In genomic region chr1:224356685-224357625, GRCh38 we compare ENCODE assay signal across 8 cellular contexts. TPM values are rescaled to one million over a fixed set of nuclear protein-coding genes. Genes with fewer than 3 reads are reported as not detected.
DNase-seq lines count a peak whose midpoint lies in the region; FAIRE-seq and TF ChIP-seq lines count a peak whose summit lies in the region.

Gene CNIH4, plus strand, starts transcription at chr1:224356879. Its CDS starts 46 bp downstream, at chr1:224356925.

- no peak for TF ChIP-seq CTCF in Loucy (conservative IDR thresholded peaks at IDR 0.05; ENCODE audit: low read length)
- no peak for TF ChIP-seq CTCF in fibroblast of the aortic adventitia (IDR thresholded peaks at IDR 0.05; ENCODE audit: insufficient read depth, low read length)
- no peak for TF ChIP-seq CTCF in nephron (IDR thresholded peaks at IDR 0.05; ENCODE audit: unreplicated experiment in 3 of 3)

- H3K9ac ChIP-seq in Loucy (ENCODE audit: low read depth, low read length, poor library complexity, severe bottlenecking), result peak within 1 kb of the TSS; percentile 72

- peak; percentile 57 for FAIRE-seq in H54 (lab: Jason Lieb, UNC)

- no peaks in the 10 kb centered on the region for H3K9me3 ChIP-seq in Loucy (ENCODE audit: insufficient read depth, low read depth, low read length)

- H3K79me2 ChIP-seq in Loucy (ENCODE audit: insufficient read depth, low read length), result peaks cover 48% of the 10 kb centered on the region

- H3K36me3 ChIP-seq in Loucy (ENCODE audit: insufficient read depth, low read length), result no peaks in the 10 kb centered on the region

- H3K4me3 ChIP-seq in Loucy (ENCODE audit: low read length, poor library complexity, severe bottlenecking) (peak within 1 kb of the TSS; percentile 85), fibroblast of the aortic adventitia (ENCODE audit: low read depth, low read length) (peak within 1 kb of the TSS; percentile 87)

- H3K4me2 ChIP-seq in Loucy (ENCODE audit: low read depth, low read length, poor library complexity, severe bottlenecking), result peak within 1 kb of the TSS; percentile 94

- no peaks in the 10 kb centered on the region for H3K27me3 ChIP-seq in Loucy (ENCODE audit: insufficient read depth, low read length, poor library complexity, severe bottlenecking)

- H3K4me1 ChIP-seq in Loucy (ENCODE audit: insufficient read depth, low read length, poor library complexity, severe bottlenecking), result peaks cover 25% of the 10 kb centered on the region

- H2AFZ ChIP-seq in Loucy (ENCODE audit: low read length), result peak within 1 kb of the TSS; percentile 84

- peaks cover 11% of the 10 kb centered on the region for H3K36me3 Mint-ChIP-seq in nephron (ENCODE audit: low read depth)
- H3K36me3 Mint-ChIP-seq in stimulated activated naive CD8-positive, alpha-beta T cell treated with anti-CD3 and anti-CD28 coated beads, Interleukin-15, Interleukin-2, amounts not matched to agents 100 ng/mL and 50 ng/mL, for 24 hours (ENCODE audit: low read depth), result peaks cover 20% of the 10 kb centered on the region

- no peaks in the 10 kb centered on the region for H3K9me2 ChIP-seq in Loucy (replicated peaks; ENCODE audit: low read depth, low read length)

- peak; percentile 97 for TF ChIP-seq POLR2A in H54 (IDR thresholded peaks at IDR 0.05; ENCODE audit: low read depth, low read length)

- peak within 1 kb of the TSS; percentile 90 to 99 (median 96) for H3K4me3 Mint-ChIP-seq in nephron
- peak within 1 kb of the TSS; percentile 86 for H3K4me3 Mint-ChIP-seq in stimulated activated naive CD8-positive, alpha-beta T cell treated with anti-CD3 and anti-CD28 coated beads, Interleukin-15, Interleukin-2, amounts not matched to agents 100 ng/mL and 50 ng/mL, for 24 hours

- H3K27ac Mint-ChIP-seq in nephron, result peak within 1 kb of the TSS; percentile 74 to 98 (median 95)
- H3K27ac Mint-ChIP-seq in stimulated activated naive CD8-positive, alpha-beta T cell treated with anti-CD3 and anti-CD28 coated beads, Interleukin-15, Interleukin-2, amounts not matched to agents 100 ng/mL and 50 ng/mL, for 24 hours, result peak within 1 kb of the TSS; percentile 86

- peaks cover 18% of the 10 kb centered on the region for H4K20me1 ChIP-seq in Loucy (ENCODE audit: insufficient read depth, low read length, poor library complexity, severe bottlenecking)

- peaks cover 19% of the 10 kb centered on the region for H3K4me1 Mint-ChIP-seq in nephron
- peaks cover 59% of the 10 kb centered on the region for H3K4me1 Mint-ChIP-seq in stimulated activated naive CD8-positive, alpha-beta T cell treated with anti-CD3 and anti-CD28 coated beads, Interleukin-15, Interleukin-2, amounts not matched to agents 100 ng/mL and 50 ng/mL, for 24 hours (ENCODE audit: low read depth)

- H3K27me3 Mint-ChIP-seq in nephron (ENCODE audit: low read depth), result no peaks in the 10 kb centered on the region
- no peaks in the 10 kb centered on the region for H3K27me3 Mint-ChIP-seq in stimulated activated naive CD8-positive, alpha-beta T cell treated with anti-CD3 and anti-CD28 coated beads, Interleukin-15, Interleukin-2, amounts not matched to agents 100 ng/mL and 50 ng/mL, for 24 hours

- H3K9me3 Mint-ChIP-seq in nephron, result no peaks in the 10 kb centered on the region
- H3K9me3 Mint-ChIP-seq in stimulated activated naive CD8-positive, alpha-beta T cell treated with anti-CD3 and anti-CD28 coated beads, Interleukin-15, Interleukin-2, amounts not matched to agents 100 ng/mL and 50 ng/mL, for 24 hours, result no peaks in the 10 kb centered on the region

- peak; percentile 96 for DNase-seq in EL
- DNase-seq in H54 (ENCODE audit: insufficient read length, low spot score), result peak; percentile 91
- DNase-seq in SHP77 (lab: John Stamatoyannopoulos, UW), result peak; percentile 92 to 98
- DNase-seq in activated effector memory CD4-positive, alpha-beta T cell treated with Interleukin-2 at 50 U/mL for 16 hours, result peak; percentile 88
- peak; percentile 96 for DNase-seq in fibroblast of the aortic adventitia (ENCODE audit: low read depth)

- H3F3A ChIP-seq in Loucy (ENCODE audit: low read depth), result no peaks in the 10 kb centered on the region

RNA-seq across cellular contexts. Expression of gene CNIH4, which starts in this region (rescaled TPM):
- 50.1 and 86.5 TPM in 2 replicates for total RNA-seq in fibroblast of the aortic adventitia (ENCODE audit: low replicate concordance)

Comparison
In these comparisons a context has a peak if more than half of its experiments do, and no peak if none do; other contexts are left out.
1. Peak in every context shown above with its lines: DNase-seq and H3K4me3 ChIP-seq.